In the genomic region with DNA sequence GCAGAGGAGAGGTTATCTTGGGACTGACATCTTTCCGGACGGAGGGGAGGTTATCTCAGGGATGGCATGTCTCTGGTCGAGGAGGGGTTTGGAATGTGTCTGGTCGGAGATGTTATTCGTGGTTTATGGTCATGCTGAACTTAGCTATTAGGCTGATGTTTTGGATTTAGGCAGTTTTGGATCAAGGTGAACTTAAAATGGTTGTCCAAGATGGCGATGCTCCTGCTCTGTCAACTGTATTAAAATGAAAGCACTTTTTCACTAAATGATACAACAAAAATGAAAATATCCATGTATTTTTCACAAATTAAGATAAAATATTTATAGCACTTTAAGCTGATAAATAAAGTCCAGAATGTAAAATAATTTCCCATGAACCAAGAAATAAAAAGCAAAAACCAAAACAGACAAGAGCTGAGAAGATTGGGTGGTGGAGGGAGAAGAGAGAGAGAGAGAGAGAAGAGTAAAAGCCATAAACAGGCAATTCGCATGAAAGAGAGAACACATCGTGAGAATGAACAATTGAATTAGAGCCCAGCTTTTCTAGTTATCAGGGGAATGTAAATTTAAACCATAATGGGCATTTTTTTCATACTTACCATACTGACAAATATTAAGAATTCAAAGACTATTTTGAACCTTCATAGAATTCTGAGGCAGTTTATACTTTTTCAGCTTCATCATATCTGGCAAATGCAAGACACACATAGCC, we compare ENCODE assay signal across 17 cellular contexts.
DNase-seq lines count a peak whose midpoint lies in the region; ATAC-seq and TF ChIP-seq lines count a peak whose summit lies in the region.
"Had no signal": no experiment of that assay in that cellular context is flagged by ENCODE, and none has a peak within 500 bp of the region (broad histone marks: within the 10 kb centered on the region; RNA-seq: fewer than 3 reads in every experiment).

No MANE protein-coding gene starts in this region.

- in situ Hi-C loops in astrocyte of the spinal cord (cut with HindIII; ENCODE audit: low sequenced_read_pairs) = no loop called here

- H3K4me3 ChIP-seq in astrocyte of the spinal cord (ENCODE audit: low read depth, low read length) (no peak overlapping the region), fibroblast of lung (replicated peaks in 1 of 4; ENCODE audit: control extremely low read depth in 1 of 4, insufficient read depth in 1 of 4, low read depth in 3 of 4, low read length in 4 of 4) (no peak overlapping the region)
- H3K4me3 ChIP-seq: BLaER1 treated with 17β-estradiol and CSF1 and Interleukin-3, amounts not matched to agents 10 nM and 100 nM; GM23248 had no signal

- no peak overlapping the region for H3K9ac ChIP-seq in fibroblast of lung (ENCODE audit: insufficient read depth, low read length)
- H3K9ac ChIP-seq: BLaER1 treated with 17β-estradiol and CSF1 and Interleukin-3, amounts not matched to agents 10 nM and 100 nM; GM23248 had no signal

- H3K27ac Mint-ChIP-seq in CD14-positive monocyte = no peak overlapping the region
- H3K27ac Mint-ChIP-seq: CD4-positive, alpha-beta memory T cell had no signal

- no peak overlapping the region for H3K4me2 ChIP-seq in fibroblast of lung (ENCODE audit: extremely low read depth, insufficient read depth, low read length)
- H3K4me2 ChIP-seq: BLaER1 treated with 17β-estradiol and CSF1 and Interleukin-3, amounts not matched to agents 10 nM and 100 nM had no signal

- H3K36me3 ChIP-seq in fibroblast of lung (ENCODE audit: control insufficient read depth, insufficient read depth, low read length) = no peaks in the 10 kb centered on the region
- H3K36me3 ChIP-seq: BE2C; BLaER1 treated with 17β-estradiol and CSF1 and Interleukin-3, amounts not matched to agents 10 nM and 100 nM had no signal

- H3K4me3 Mint-ChIP-seq in CD14-positive monocyte = no peak overlapping the region
- H3K4me3 Mint-ChIP-seq: CD4-positive, alpha-beta memory T cell had no signal

- DNase-seq in AG09319 (ENCODE audit: extremely low read depth, low read depth) = peak; percentile 2
- DNase-seq in astrocyte of the spinal cord (ENCODE audit: low read depth, low spot score) = peak; percentile 2
- peak; percentile 9 to 58 for DNase-seq in fibroblast of lung (ENCODE audit: low read depth in 2 of 2)
- no peak for DNase-seq in CD14-positive monocyte (ENCODE audit: low spot score)
- DNase-seq in superior temporal gyrus (ENCODE audit: extremely low spot score) = no peak
- DNase-seq: AML-193; BE2C; Caco-2; CD4-positive, alpha-beta memory T cell; DMS153; DND-41; GM23248; H7; HCEC 1CT had no signal

- no peaks in the 10 kb centered on the region for H3K9me3 ChIP-seq in fibroblast of lung (ENCODE audit: control insufficient read depth, insufficient read depth, low read depth, low read length)
- H3K9me3 ChIP-seq: BE2C, Caco-2 had no signal

- ATAC-seq in GM18520 (IDR thresholded peaks at IDR 0.05; ENCODE audit: unreplicated experiment) = no peak

- H3K36me3 Mint-ChIP-seq in CD14-positive monocyte = no peaks in the 10 kb centered on the region
- H3K36me3 Mint-ChIP-seq: CD4-positive, alpha-beta memory T cell had no signal

- no peaks in the 10 kb centered on the region for H3K79me2 ChIP-seq in fibroblast of lung (ENCODE audit: control insufficient read depth, insufficient read depth, low read length)

- no peak overlapping the region for H2AFZ ChIP-seq in fibroblast of lung (ENCODE audit: low read length)
- H2AFZ ChIP-seq: GM23248 had no signal

- H3K4me1 ChIP-seq in fibroblast of lung (ENCODE audit: control insufficient read depth, extremely low read depth, insufficient read depth, low read length) = no peaks in the 10 kb centered on the region
- H3K4me1 ChIP-seq: BE2C; BLaER1 treated with 17β-estradiol and CSF1 and Interleukin-3, amounts not matched to agents 10 nM and 100 nM; Caco-2 had no signal

- H4K20me1 ChIP-seq in fibroblast of lung (ENCODE audit: control insufficient read depth, extremely low read depth, insufficient read depth, low read length) = no peaks in the 10 kb centered on the region
- H4K20me1 ChIP-seq: BLaER1 treated with 17β-estradiol and CSF1 and Interleukin-3, amounts not matched to agents 10 nM and 100 nM had no signal

- intact Hi-C loops in CD14-positive monocyte (cut with micrococcal nuclease) = no loop called here

- no peaks in the 10 kb centered on the region for H3K4me1 Mint-ChIP-seq in CD14-positive monocyte
- H3K4me1 Mint-ChIP-seq: CD4-positive, alpha-beta memory T cell had no signal

- peaks cover 5 to 24% (median 12%) of the 10 kb centered on the region in 7 donors for H3K9me3 Mint-ChIP-seq in CD14-positive monocyte

- no peak overlapping the region for H3K27ac ChIP-seq in fibroblast of lung (ENCODE audit: insufficient read depth, low read length)
- H3K27ac ChIP-seq: 22Rv1; BLaER1 treated with 17β-estradiol and CSF1 and Interleukin-3, amounts not matched to agents 10 nM and 100 nM; GM23248 had no signal

- no peaks in the 10 kb centered on the region for H3K27me3 ChIP-seq in fibroblast of lung (ENCODE audit: control insufficient read depth, insufficient read depth, low read length)
- H3K27me3 ChIP-seq: BE2C; BLaER1 treated with 17β-estradiol and CSF1 and Interleukin-3, amounts not matched to agents 10 nM and 100 nM had no signal

- no peak for TF ChIP-seq CTCF in AG09319 (IDR thresholded peaks at IDR 0.05; ENCODE audit: low read depth, low read length)
- TF ChIP-seq CTCF in astrocyte of the spinal cord (IDR thresholded peaks at IDR 0.05; ENCODE audit: low read depth, low read length) = no peak
- TF ChIP-seq CTCF in fibroblast of lung (conservative IDR thresholded peaks at IDR 0.05 in 1 of 2, IDR thresholded peaks at IDR 0.05 in 1 of 2; ENCODE audit: low read depth in 1 of 2, low read length in 2 of 2) = no peak
- no peak for TF ChIP-seq CTCF in CD14-positive monocyte (IDR thresholded peaks at IDR 0.05)

- H3K27me3 Mint-ChIP-seq in CD14-positive monocyte (ENCODE audit: low read depth in 3 of 3) = no peaks in the 10 kb centered on the region
- H3K27me3 Mint-ChIP-seq: CD4-positive, alpha-beta memory T cell had no signal

Comparison
In these comparisons a context has a peak if more than half of its experiments do, and no peak if none do; other contexts are left out.
1. DNase-seq: peak in AG09319 (single experiment), astrocyte of the spinal cord (single experiment) and fibroblast of lung (2 of 2); none in CD14-positive monocyte (single experiment) and superior temporal gyrus (single experiment).